Comparison of ENCODE assay signal across 7 cellular contexts in genomic region chr1:121332144-121332543, GRCh38.
DNase-seq lines count a peak whose midpoint lies in the region; ATAC-seq, FAIRE-seq and TF ChIP-seq lines count a peak whose summit lies in the region.
"Not testable (repeated sequence)": the region's sequence is repeated elsewhere in the genome, so short reads cannot be mapped to it uniquely, and the experiment has no call there.

No MANE protein-coding gene starts in this region.

- TF ChIP-seq RAD21 in IMR-90 (IDR thresholded peaks at IDR 0.05; ENCODE audit: low read length); K562 (CRISPR knock-in tag; conservative IDR thresholded peaks at IDR 0.05 in 1 of 2, IDR thresholded peaks at IDR 0.05 in 1 of 2): not testable (repeated sequence)

- peak overlapping the region; percentile 30; the same call in 1 of the 2 replicates for H3K4me2 ChIP-seq in BLaER1
- not testable (repeated sequence) for H3K4me2 ChIP-seq in IMR-90 (ENCODE audit: low read depth, low read length); K562 (ENCODE audit: insufficient read depth, low read length)

- not testable (repeated sequence) for H2BK20ac ChIP-seq in IMR-90 (ENCODE audit: low read depth, low read length)

- H4K5ac ChIP-seq in IMR-90 (ENCODE audit: low read depth, low read length): not testable (repeated sequence)

- not testable (repeated sequence) for H3K4me1 ChIP-seq in BLaER1; IMR-90 (ENCODE audit: control insufficient read depth, insufficient read depth, low read length); K562 (replicated peaks in 1 of 2; ENCODE audit: control insufficient read depth in 2 of 2, insufficient read depth in 2 of 2, low read length in 2 of 2)

- H3K36me3 Mint-ChIP-seq in activated B cell treated with CpG ODN at 0.5 μM for 24 hours (ENCODE audit: low read depth); activated CD8-positive, alpha-beta T cell treated with anti-CD3 and anti-CD28 coated beads, Interleukin-2, amount 10 ng/mL, durations not matched to agents 7 days and 5 days (ENCODE audit: low read depth): not testable (repeated sequence)

- not testable (repeated sequence) for H2AFZ ChIP-seq in IMR-90 (replicated peaks; ENCODE audit: low read length, poor library complexity); K562 (ENCODE audit: low read depth, low read length)

- H3K27me3 ChIP-seq in BLaER1; IMR-90 (ENCODE audit: control insufficient read depth, insufficient read depth, low read length); K562 (ENCODE audit: control insufficient read depth in 2 of 2, insufficient read depth in 2 of 2, low read length in 2 of 2): not testable (repeated sequence)

- not testable (repeated sequence) for H4K91ac ChIP-seq in IMR-90 (ENCODE audit: insufficient read depth, low read depth, low read length)

- not testable (repeated sequence) for H3K9ac ChIP-seq in BLaER1; IMR-90 (ENCODE audit: low read depth, low read length); K562 (ENCODE audit: insufficient read depth in 1 of 2, low read depth in 2 of 2, low read length in 2 of 2)

- not testable (repeated sequence) for H3K4me3 Mint-ChIP-seq in activated B cell treated with CpG ODN at 0.5 μM for 24 hours; activated CD8-positive, alpha-beta T cell treated with anti-CD3 and anti-CD28 coated beads, Interleukin-2, amount 10 ng/mL, durations not matched to agents 7 days and 5 days; stimulated activated naive CD8-positive, alpha-beta T cell treated with anti-CD3 and anti-CD28 coated beads, Interleukin-15, amount 100 ng/mL, for 72 hours

- in situ Hi-C loops in IMR-90 (cut with MboI; ENCODE audit: low sequenced_read_pairs); K562 (cut with MboI): not testable (repeated sequence)

- not testable (repeated sequence) for H2BK120ac ChIP-seq in IMR-90 (ENCODE audit: low read depth, low read length)

- H3K14ac ChIP-seq in IMR-90 (replicated peaks; ENCODE audit: low read depth, low read length): not testable (repeated sequence)

- intact Hi-C loops in IMR-90 (cut with micrococcal nuclease); activated B cell treated with CpG ODN at 0.5 μM for 24 hours (cut with micrococcal nuclease); K562 (cut with micrococcal nuclease); sciatic nerve (cut with DNase I): not testable (repeated sequence)

- not testable (repeated sequence) for H2AK9ac ChIP-seq in IMR-90 (replicated peaks; ENCODE audit: low read depth, low read length, poor library complexity)

- not testable (repeated sequence) for H3K27me3 Mint-ChIP-seq in activated B cell treated with CpG ODN at 0.5 μM for 24 hours; activated CD8-positive, alpha-beta T cell treated with anti-CD3 and anti-CD28 coated beads, Interleukin-2, amount 10 ng/mL, durations not matched to agents 7 days and 5 days (ENCODE audit: low read depth); stimulated activated naive CD8-positive, alpha-beta T cell treated with anti-CD3 and anti-CD28 coated beads, Interleukin-15, amount 100 ng/mL, for 72 hours

- not testable (repeated sequence) for DNase-seq in IMR-90; activated B cell treated with CpG ODN at 0.5 μM for 24 hours; activated CD8-positive, alpha-beta T cell treated with anti-CD3 and anti-CD28 coated beads, Interleukin-2, amount 10 ng/mL, durations not matched to agents 7 days and 5 days; K562 (ENCODE audit: extremely low read depth in 1 of 4, low spot score in 3 of 4); sciatic nerve (ENCODE audit: low spot score); stimulated activated naive CD8-positive, alpha-beta T cell treated with anti-CD3 and anti-CD28 coated beads, Interleukin-15, amount 100 ng/mL, for 72 hours

- BruUV-seq in IMR-90 (replicated peaks; lab: Mats Ljungman, UMichigan); K562 (replicated peaks; lab: Mats Ljungman, UMichigan): not testable (repeated sequence)

- peak; percentile 59 for ATAC-seq in IMR-90 (ENCODE audit: low read depth)
- peak; percentile 70 for ATAC-seq in activated B cell treated with CpG ODN at 0.5 μM for 24 hours (ENCODE audit: low read depth)
- ATAC-seq in activated CD8-positive, alpha-beta T cell treated with anti-CD3 and anti-CD28 coated beads, Interleukin-2, amount 10 ng/mL, durations not matched to agents 7 days and 5 days: peak; percentile 71
- peak; percentile 17; the same call in 1 of the 3 replicates for ATAC-seq in K562
- peak; percentile 26 for ATAC-seq in sciatic nerve
- ATAC-seq in stimulated activated naive CD8-positive, alpha-beta T cell treated with anti-CD3 and anti-CD28 coated beads, Interleukin-15, amount 100 ng/mL, for 72 hours: peak; percentile 35

- H3K18ac ChIP-seq in IMR-90 (ENCODE audit: low read depth, low read length): not testable (repeated sequence)

- not testable (repeated sequence) for TF ChIP-seq POLR2A in IMR-90 (IDR thresholded peaks at IDR 0.05; ENCODE audit: low read depth, low read length); K562 (conservative IDR thresholded peaks at IDR 0.05)

- dilution Hi-C loops in IMR-90 (cut with HindIII; ENCODE audit: low sequenced_read_pairs, unreplicated experiment): not testable (repeated sequence)

- not testable (repeated sequence) for H3K4me1 Mint-ChIP-seq in activated B cell treated with CpG ODN at 0.5 μM for 24 hours; activated CD8-positive, alpha-beta T cell treated with anti-CD3 and anti-CD28 coated beads, Interleukin-2, amount 10 ng/mL, durations not matched to agents 7 days and 5 days (ENCODE audit: low read depth); stimulated activated naive CD8-positive, alpha-beta T cell treated with anti-CD3 and anti-CD28 coated beads, Interleukin-15, amount 100 ng/mL, for 72 hours

- H2BK15ac ChIP-seq in IMR-90 (ENCODE audit: low read depth, low read length): not testable (repeated sequence)

- not testable (repeated sequence) for H3K79me1 ChIP-seq in IMR-90 (ENCODE audit: low read depth in 1 of 2, low read length in 2 of 2)

- not testable (repeated sequence) for H3K9me3 Mint-ChIP-seq in activated B cell treated with CpG ODN at 0.5 μM for 24 hours; activated CD8-positive, alpha-beta T cell treated with anti-CD3 and anti-CD28 coated beads, Interleukin-2, amount 10 ng/mL, durations not matched to agents 7 days and 5 days (ENCODE audit: insufficient read depth); stimulated activated naive CD8-positive, alpha-beta T cell treated with anti-CD3 and anti-CD28 coated beads, Interleukin-15, amount 100 ng/mL, for 72 hours

- not testable (repeated sequence) for H3K4ac ChIP-seq in IMR-90 (ENCODE audit: low read depth, low read length)

- not testable (repeated sequence) for TF ChIP-seq CTCF in IMR-90 (conservative IDR thresholded peaks at IDR 0.05; ENCODE audit: low read depth, low read length); activated B cell treated with CpG ODN at 0.5 μM for 24 hours (IDR thresholded peaks at IDR 0.05); K562 (IDR thresholded peaks at IDR 0.05 in 2 of 3, conservative IDR thresholded peaks at IDR 0.05 in 1 of 3; ENCODE audit: insufficient read depth in 2 of 3, low read depth in 1 of 3, low read length in 3 of 3)

- not testable (repeated sequence) for FAIRE-seq in K562 (lab: Jason Lieb, UNC)

- not testable (repeated sequence) for H3K4me3 ChIP-seq in BLaER1; IMR-90 (ENCODE audit: insufficient read depth, low read depth, low read length); K562

- not testable (repeated sequence) for H3K56ac ChIP-seq in IMR-90 (ENCODE audit: extremely low read depth, insufficient read depth, low read length)

- not testable (repeated sequence) for TF ChIP-seq EP300 in K562 (IDR thresholded peaks at IDR 0.05; ENCODE audit: low read length)

- POLR2A ChIA-PET in IMR-90 (lab: Charles Lee; ENCODE audit: unreplicated experiment); activated B cell treated with CpG ODN at 0.5 μM for 24 hours (lab: Charles Lee); activated CD8-positive, alpha-beta T cell treated with anti-CD3 and anti-CD28 coated beads, Interleukin-2, amount 10 ng/mL, durations not matched to agents 7 days and 5 days (lab: Charles Lee); K562 (lab: Yijun Ruan, JAX): not testable (repeated sequence)

- H2BK5ac ChIP-seq in IMR-90 (ENCODE audit: low read depth, low read length, poor library complexity, severe bottlenecking): not testable (repeated sequence)

- not testable (repeated sequence) for H3K79me2 ChIP-seq in K562 (ENCODE audit: control insufficient read depth, insufficient read depth, low read length)

- H3K9me1 ChIP-seq in IMR-90 (ENCODE audit: insufficient read depth, low read length); K562 (ENCODE audit: control insufficient read depth, insufficient read depth, low read length): not testable (repeated sequence)

- not testable (repeated sequence) for H3K23ac ChIP-seq in IMR-90 (ENCODE audit: low read depth, low read length)

- H3K36me3 ChIP-seq in BLaER1; IMR-90 (ENCODE audit: control insufficient read depth, insufficient read depth, low read length); K562 (ENCODE audit: control insufficient read depth, insufficient read depth, low read length): not testable (repeated sequence)

- CTCF ChIA-PET in IMR-90 (lab: Yijun Ruan, JAX); activated B cell treated with CpG ODN at 0.5 μM for 24 hours (lab: Charles Lee); activated CD8-positive, alpha-beta T cell treated with anti-CD3 and anti-CD28 coated beads, Interleukin-2, amount 10 ng/mL, durations not matched to agents 7 days and 5 days (lab: Charles Lee); K562 (lab: Yijun Ruan, JAX; ENCODE audit: low intra/inter-chr PET ratio): not testable (repeated sequence)

- not testable (repeated sequence) for H3K27ac Mint-ChIP-seq in activated B cell treated with CpG ODN at 0.5 μM for 24 hours; activated CD8-positive, alpha-beta T cell treated with anti-CD3 and anti-CD28 coated beads, Interleukin-2, amount 10 ng/mL, durations not matched to agents 7 days and 5 days; stimulated activated naive CD8-positive, alpha-beta T cell treated with anti-CD3 and anti-CD28 coated beads, Interleukin-15, amount 100 ng/mL, for 72 hours

- not testable (repeated sequence) for H3K9me3 ChIP-seq in BLaER1; IMR-90 (ENCODE audit: control insufficient read depth, insufficient read depth, low read length); K562 (replicated peaks; ENCODE audit: control insufficient read depth, insufficient read depth, low read depth, low read length)

- H4K20me1 ChIP-seq in BLaER1; IMR-90 (ENCODE audit: insufficient read depth, low read length); K562 (replicated peaks; ENCODE audit: control insufficient read depth, insufficient read depth, low read length): not testable (repeated sequence)

- H3K27ac ChIP-seq in BLaER1; IMR-90 (ENCODE audit: insufficient read depth, low read length); K562 (ENCODE audit: extremely low read depth, low read depth, low read length): not testable (repeated sequence)

- H2AK5ac ChIP-seq in IMR-90 (ENCODE audit: low read depth, low read length): not testable (repeated sequence)

- not testable (repeated sequence) for H4K8ac ChIP-seq in IMR-90 (ENCODE audit: low read depth in 2 of 2, low read length in 2 of 2)

Comparison
In these comparisons a context has a peak if more than half of its experiments do, and no peak if none do; other contexts are left out.
1. ATAC-seq: peak in every context shown above with its lines; median percentile 71 in activated CD8-positive, alpha-beta T cell treated with anti-CD3 and anti-CD28 coated beads, Interleukin-2, amount 10 ng/mL, durations not matched to agents 7 days and 5 days; 70 in activated B cell treated with CpG ODN at 0.5 μM for 24 hours; 59 in IMR-90; 35 in stimulated activated naive CD8-positive, alpha-beta T cell treated with anti-CD3 and anti-CD28 coated beads, Interleukin-15, amount 100 ng/mL, for 72 hours; 26 in sciatic nerve; 17 in K562.